In the genomic region with DNA sequence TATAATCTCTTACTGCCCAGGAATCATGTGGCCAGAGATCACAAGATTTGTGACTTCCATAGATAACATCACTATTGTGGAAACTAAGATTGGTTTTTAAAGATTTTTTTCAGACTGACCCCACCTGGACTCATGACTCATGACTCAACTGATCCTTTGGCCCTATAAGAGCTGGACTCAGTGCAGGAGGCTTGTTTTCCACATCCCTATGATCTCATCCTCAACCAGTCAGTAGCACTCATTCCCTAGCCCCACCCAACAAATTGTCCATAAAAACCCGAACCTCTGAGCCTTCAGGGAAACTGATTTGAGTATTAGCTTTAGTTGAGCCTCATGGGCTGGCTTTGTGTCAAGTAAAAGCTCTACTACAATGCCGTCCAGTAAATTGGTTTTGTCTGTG, we compare ENCODE assay signal across 25 cellular contexts.
"Had no signal": no experiment of that assay in that cellular context is flagged by ENCODE, and none has a peak within 500 bp of the region (broad histone marks: within the 10 kb centered on the region; RNA-seq: fewer than 3 reads in every experiment).

No MANE protein-coding gene starts in this region.

- H3K27ac ChIP-seq: gastrocnemius medialis, lower lobe of right lung, neural progenitor cell, spleen, thyroid gland, WERI-Rb-1 had no signal

- H3K4me3 Mint-ChIP-seq: activated CD4-positive, alpha-beta T cell treated with anti-CD3 and anti-CD28 coated beads, Interleukin-2, amount 10 ng/mL, durations not matched to agents 7 days and 5 days; activated CD8-positive, alpha-beta T cell treated with anti-CD3 and anti-CD28 coated beads for 36 hours; activated naive CD4-positive, alpha-beta T cell treated with anti-CD3 and anti-CD28 coated beads, Interleukin-2, amount 50 U/mL, for 24 hours; activated T-helper 1 cell treated with anti-CD3 and anti-CD28 coated beads, Interleukin-12 subunit alpha, Interleukin-12 subunit beta, Interleukin-2, Interleukin-4 antibody, amounts not matched to agents 30 ng/mL and 10 ng/mL and 1 ng/mL, durations not matched to agents 14 hours and 24 hours and 36 hours; brain; dendritic cell treated with granulocyte-macrophage colony-stimulating factor and Interleukin-4, amounts not matched to agents 40 ng/mL and 50 ng/mL, for 4 days; naive thymus-derived CD8-positive, alpha-beta T cell; neural progenitor cell; stimulated activated naive CD8-positive, alpha-beta T cell treated with anti-CD3 and anti-CD28 coated beads, Interleukin-15, Interleukin-2, amounts not matched to agents 100 ng/mL and 50 ng/mL, for 24 hours had no signal

- H3K36me3 Mint-ChIP-seq: activated naive CD4-positive, alpha-beta T cell treated with anti-CD3 and anti-CD28 coated beads, Interleukin-2, amount 50 U/mL, for 24 hours; brain; naive thymus-derived CD8-positive, alpha-beta T cell had no signal

- H3K27ac Mint-ChIP-seq: activated CD4-positive, alpha-beta T cell treated with anti-CD3 and anti-CD28 coated beads, Interleukin-2, amount 10 ng/mL, durations not matched to agents 7 days and 5 days; activated CD8-positive, alpha-beta T cell treated with anti-CD3 and anti-CD28 coated beads for 36 hours; activated naive CD4-positive, alpha-beta T cell treated with anti-CD3 and anti-CD28 coated beads, Interleukin-2, amount 50 U/mL, for 24 hours; activated T-helper 1 cell treated with anti-CD3 and anti-CD28 coated beads, Interleukin-12 subunit alpha, Interleukin-12 subunit beta, Interleukin-2, Interleukin-4 antibody, amounts not matched to agents 30 ng/mL and 10 ng/mL and 1 ng/mL, durations not matched to agents 14 hours and 24 hours and 36 hours; brain; dendritic cell treated with granulocyte-macrophage colony-stimulating factor and Interleukin-4, amounts not matched to agents 40 ng/mL and 50 ng/mL, for 4 days; naive thymus-derived CD8-positive, alpha-beta T cell; neural progenitor cell; progenitor cell of endocrine pancreas; stimulated activated naive CD8-positive, alpha-beta T cell treated with anti-CD3 and anti-CD28 coated beads, Interleukin-15, Interleukin-2, amounts not matched to agents 100 ng/mL and 50 ng/mL, for 24 hours had no signal

- DNase-seq: activated CD4-positive, alpha-beta T cell treated with anti-CD3 and anti-CD28 coated beads, Interleukin-2, amount 10 ng/mL, durations not matched to agents 7 days and 5 days; activated CD4-positive, CD25-positive, alpha-beta regulatory T cell treated with anti-CD3 and anti-CD28 coated beads, Interleukin-2, amount 50 U/mL, for 72 hours; activated CD8-positive, alpha-beta T cell treated with anti-CD3 and anti-CD28 coated beads for 36 hours; activated gamma-delta T cell treated with Interleukin-2 at 50 U/mL for 16 hours; aorta; effector CD8-positive, alpha-beta T cell; gastrocnemius medialis; hypothalamus; left cardiac atrium; lower lobe of right lung; naive thymus-derived CD8-positive, alpha-beta T cell; retina; spleen; stimulated activated CD4-positive, alpha-beta T cell treated with anti-CD3 and anti-CD28 coated beads, Interleukin-4, amount 100 ng/mL, for 24 hours; substantia nigra; thyroid gland; WERI-Rb-1 had no signal

- H3K27me3 ChIP-seq: gastrocnemius medialis, neural progenitor cell, spleen, thyroid gland had no signal

- H3K9me3 Mint-ChIP-seq: activated CD8-positive, alpha-beta T cell treated with anti-CD3 and anti-CD28 coated beads for 36 hours; activated naive CD4-positive, alpha-beta T cell treated with anti-CD3 and anti-CD28 coated beads, Interleukin-2, amount 50 U/mL, for 24 hours; activated T-helper 1 cell treated with anti-CD3 and anti-CD28 coated beads, Interleukin-12 subunit alpha, Interleukin-12 subunit beta, Interleukin-2, Interleukin-4 antibody, amounts not matched to agents 30 ng/mL and 10 ng/mL and 1 ng/mL, durations not matched to agents 14 hours and 24 hours and 36 hours; stimulated activated naive CD8-positive, alpha-beta T cell treated with anti-CD3 and anti-CD28 coated beads, Interleukin-15, Interleukin-2, amounts not matched to agents 100 ng/mL and 50 ng/mL, for 24 hours had no signal

- ATAC-seq: activated CD8-positive, alpha-beta T cell treated with anti-CD3 and anti-CD28 coated beads for 36 hours; gastrocnemius medialis; left cardiac atrium; lower lobe of right lung; naive thymus-derived CD8-positive, alpha-beta T cell had no signal

- H3K9me3 ChIP-seq: gastrocnemius medialis, lower lobe of right lung, thyroid gland had no signal

- H3K27me3 Mint-ChIP-seq: activated CD4-positive, alpha-beta T cell treated with anti-CD3 and anti-CD28 coated beads, Interleukin-2, amount 10 ng/mL, durations not matched to agents 7 days and 5 days; activated CD8-positive, alpha-beta T cell treated with anti-CD3 and anti-CD28 coated beads for 36 hours; activated naive CD4-positive, alpha-beta T cell treated with anti-CD3 and anti-CD28 coated beads, Interleukin-2, amount 50 U/mL, for 24 hours; brain; dendritic cell treated with granulocyte-macrophage colony-stimulating factor and Interleukin-4, amounts not matched to agents 40 ng/mL and 50 ng/mL, for 4 days; progenitor cell of endocrine pancreas; stimulated activated naive CD8-positive, alpha-beta T cell treated with anti-CD3 and anti-CD28 coated beads, Interleukin-15, Interleukin-2, amounts not matched to agents 100 ng/mL and 50 ng/mL, for 24 hours had no signal

- H3K4me1 ChIP-seq: gastrocnemius medialis, lower lobe of right lung, neural progenitor cell had no signal

- FAIRE-seq: islet of Langerhans had no signal

- H3K36me3 ChIP-seq: gastrocnemius medialis, lower lobe of right lung, neural progenitor cell, spleen, thyroid gland, WERI-Rb-1 had no signal

- H3K4me3 ChIP-seq: gastrocnemius medialis, lower lobe of right lung, neural progenitor cell, spleen, thyroid gland had no signal

- H3K4me1 Mint-ChIP-seq: activated CD4-positive, alpha-beta T cell treated with anti-CD3 and anti-CD28 coated beads, Interleukin-2, amount 10 ng/mL, durations not matched to agents 7 days and 5 days; activated naive CD4-positive, alpha-beta T cell treated with anti-CD3 and anti-CD28 coated beads, Interleukin-2, amount 50 U/mL, for 24 hours; brain; naive thymus-derived CD8-positive, alpha-beta T cell; neural progenitor cell had no signal
